ENCODE assay signal across 7 cellular contexts in the genomic region with DNA sequence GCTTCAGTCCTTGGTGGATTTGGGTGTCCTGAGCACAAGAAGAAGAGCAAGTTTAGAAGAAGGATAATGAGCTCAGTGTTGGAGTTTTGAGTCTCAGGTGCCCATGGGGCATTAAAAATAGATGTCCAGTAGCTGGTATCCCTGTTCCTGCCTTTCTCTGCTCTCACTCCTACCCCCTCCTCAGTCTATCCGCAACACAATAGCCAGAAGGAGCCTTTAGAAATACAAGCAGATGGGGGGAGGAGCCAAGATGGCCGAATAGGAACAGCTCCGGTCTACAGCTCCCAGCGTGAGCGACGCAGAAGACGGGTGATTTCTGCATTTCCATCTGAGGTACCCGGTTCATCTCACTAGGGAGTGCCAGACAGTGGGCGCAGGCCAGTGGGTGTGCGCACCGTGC.
DNase-seq lines count a peak whose midpoint lies in the region; ATAC-seq, FAIRE-seq and TF ChIP-seq lines count a peak whose summit lies in the region.
"Not testable (repeated sequence)": the region's sequence is repeated elsewhere in the genome, so short reads cannot be mapped to it uniquely, and the experiment has no call there.

No MANE protein-coding gene starts in this region.

- H3K79me1 ChIP-seq in H9 (ENCODE audit: insufficient read depth, low read depth, low read length, poor library complexity, severe bottlenecking); H1 (ENCODE audit: low read depth, low read length): not testable (repeated sequence)
- H3K79me1 ChIP-seq in trophoblast cell (ENCODE audit: low read length): peaks cover 22% of the 10 kb centered on the region

- intact Hi-C loops in Caco-2 (cut with micrococcal nuclease; ENCODE audit: unreplicated experiment): loop anchor here (10.0 kb wide), 1 partner anchor 628 kb away; no protein-coding TSS in a partner anchor

- H3K27ac ChIP-seq in H9 (ENCODE audit: insufficient read length, low read depth, low read length); H1 (ENCODE audit: low read depth, low read length); trophoblast cell (ENCODE audit: low read depth, low read length): not testable (repeated sequence)
- H3K27ac ChIP-seq in foreskin keratinocyte: peak overlapping the region; percentile 46

- not testable (repeated sequence) for H4K12ac ChIP-seq in trophoblast cell (ENCODE audit: low read depth, low read length)

- peak overlapping the region; percentile 42 for H3K4me3 Mint-ChIP-seq in Caco-2 (ENCODE audit: unreplicated experiment)
- H3K4me3 Mint-ChIP-seq in H9: peak overlapping the region in 1 of 2 experiments; percentile 23; a peak in 1 of 5 replicates

- H4K8ac ChIP-seq in H9 (replicated peaks; ENCODE audit: insufficient read length, low read depth, low read length); H1 (ENCODE audit: extremely low read depth, insufficient read depth, low read length); trophoblast cell (ENCODE audit: low read depth, low read length): not testable (repeated sequence)

- H3K18ac ChIP-seq in H9 (ENCODE audit: insufficient read length, low read depth, low read length); H1 (ENCODE audit: extremely low read depth, low read length); trophoblast cell (ENCODE audit: low read length): not testable (repeated sequence)

- POLR2A ChIA-PET in Caco-2 (lab: Charles Lee): not testable (repeated sequence)
- POLR2A ChIA-PET in H1 (lab: Charles Lee; ENCODE audit: partially characterized antibody): interaction anchor here (1.1 kb wide), 1 partner anchor 130 kb away, joined by 3 read pairs; no protein-coding TSS in a partner anchor

- not testable (repeated sequence) for H3K14ac ChIP-seq in H9 (ENCODE audit: insufficient read depth, low read length); H1 (ENCODE audit: insufficient read length)
- peak overlapping the region; percentile 57 for H3K14ac ChIP-seq in trophoblast cell (ENCODE audit: low read length)

- H3K4me2 ChIP-seq in H9 (ENCODE audit: insufficient read depth, insufficient read length, low read length); H1 (ENCODE audit: insufficient read depth in 1 of 2, low read depth in 2 of 2, low read length in 2 of 2); trophoblast cell (ENCODE audit: low read length): not testable (repeated sequence)

- not testable (repeated sequence) for H4K20me1 ChIP-seq in H9 (ENCODE audit: control insufficient read depth, insufficient read depth, insufficient read length); H1 (replicated peaks in 1 of 2; ENCODE audit: control insufficient read depth in 1 of 2, insufficient read depth in 2 of 2, low read length in 2 of 2)

- H3K27ac Mint-ChIP-seq in Caco-2 (ENCODE audit: unreplicated experiment) (peak overlapping the region; percentile 95), H9 (peak overlapping the region in 1 of 3 experiments; percentile 22; a peak in 1 of 7 replicates)

- H2BK20ac ChIP-seq in H9 (ENCODE audit: low read depth, low read length, poor library complexity, severe bottlenecking); H1 (ENCODE audit: low read length): not testable (repeated sequence)

- H3K36me3 ChIP-seq in Caco-2 (ENCODE audit: control insufficient read depth, insufficient read depth, low read length); H1 (ENCODE audit: control insufficient read depth in 2 of 4, insufficient read depth in 4 of 4, low read length in 3 of 4); trophoblast cell (ENCODE audit: control insufficient read depth in 1 of 2, insufficient read depth in 2 of 2, low read length in 2 of 2): not testable (repeated sequence)

- H3K9me3 ChIP-seq in Caco-2 (peaks cover 18% of the 10 kb centered on the region), H1 (ENCODE audit: insufficient read depth in 2 of 2, low read depth in 1 of 2, low read length in 1 of 2) (peaks cover 6 to 11% of the 10 kb centered on the region in 2 experiments)
- H3K9me3 ChIP-seq in H9 (ENCODE audit: control insufficient read depth, low read depth, low read length); trophoblast cell (ENCODE audit: insufficient read depth, low read depth, low read length): not testable (repeated sequence)

- not testable (repeated sequence) for H3K56ac ChIP-seq in H9 (ENCODE audit: insufficient read length, low read depth, low read length); H1 (replicated peaks; ENCODE audit: insufficient read length, low read depth, low read length)

- not testable (repeated sequence) for FAIRE-seq in H1 (lab: Jason Lieb, UNC)

- H3K9me3 Mint-ChIP-seq in Caco-2 (ENCODE audit: unreplicated experiment) (peaks cover 35% of the 10 kb centered on the region), H9 (peaks cover 14 to 27% of the 10 kb centered on the region in 2 experiments)

- not testable (repeated sequence) for H3K4me3 ChIP-seq in Caco-2 (ENCODE audit: low read depth, low read length); trophoblast cell (ENCODE audit: low read depth, low read length)
- peak overlapping the region in 1 of 4 experiments; percentile 37; a peak in 1 of 8 replicates for H3K4me3 ChIP-seq in H1 (ENCODE audit: extremely low read depth in 1 of 4, insufficient read depth in 2 of 4, low read depth in 3 of 4, low read length in 4 of 4)

- peaks cover 29% of the 10 kb centered on the region for H3K4me1 ChIP-seq in Caco-2
- H3K4me1 ChIP-seq in H9 (ENCODE audit: insufficient read depth, low read length); H1 (replicated peaks in 1 of 4; ENCODE audit: control insufficient read depth in 3 of 4, insufficient read depth in 4 of 4, low read length in 3 of 4); trophoblast cell (ENCODE audit: control insufficient read depth in 1 of 2, insufficient read depth in 2 of 2, low read length in 2 of 2): not testable (repeated sequence)
- H3K4me1 ChIP-seq in foreskin keratinocyte: peaks cover 16% of the 10 kb centered on the region

- not testable (repeated sequence) for ATAC-seq in foreskin keratinocyte

- not testable (repeated sequence) for H2BK15ac ChIP-seq in H9 (ENCODE audit: low read depth, low read length); H1 (ENCODE audit: low read length)

- H2BK120ac ChIP-seq in H9 (ENCODE audit: low read depth, low read length, poor library complexity, severe bottlenecking): not testable (repeated sequence)
- peak overlapping the region; percentile 52 for H2BK120ac ChIP-seq in H1 (replicated peaks; ENCODE audit: low read depth, low read length)
- peak overlapping the region; percentile 63 for H2BK120ac ChIP-seq in trophoblast cell (ENCODE audit: insufficient read depth, low read length, poor library complexity)

- not testable (repeated sequence) for DNase-seq in Caco-2; H1 (ENCODE audit: low read depth in 1 of 2, low spot score in 2 of 2); foreskin keratinocyte; trophoblast cell
- DNase-seq in H9 (peak; percentile 46), NCI-H748 treated with DMSO at 0.1 percent for 48 hours (lab: John Stamatoyannopoulos, UW) (peak; percentile 24), iPS-NIHi11 (ENCODE audit: low spot score) (peak; percentile 38)

- H4K5ac ChIP-seq in H9 (ENCODE audit: insufficient read length, low read depth, low read length); H1 (ENCODE audit: insufficient read length, low read depth, low read length): not testable (repeated sequence)

- H3K79me2 ChIP-seq in H9 (ENCODE audit: insufficient read depth, low read length); H1 (ENCODE audit: control insufficient read depth in 1 of 2, insufficient read depth in 2 of 2, low read length in 2 of 2); trophoblast cell (ENCODE audit: control insufficient read depth, insufficient read depth, low read length, poor library complexity): not testable (repeated sequence)

- BruUV-seq in Caco-2 (replicated peaks; lab: Mats Ljungman, UMichigan): not testable (repeated sequence)

- no CpG with 5 or more reads among the region's 11 CpGs for WGBS in H9 (ENCODE audit: extremely low coverage, insufficient read length, low lambda C conversion rate)
- 36% methylated on average over 5 of the region's 11 CpGs; no CpG with 5 or more reads in 1 of the 2 experiments for WGBS in H1 (ENCODE audit: extremely low coverage in 1 of 2, insufficient coverage in 1 of 2, insufficient read length in 1 of 2, insufficient replicate concordance in 2 of 2, low coverage in 1 of 2, low lambda C conversion rate in 2 of 2, missing lambda C conversion rate in 1 of 2), 2 experiments
- WGBS in trophoblast cell (ENCODE audit: extremely low coverage, insufficient coverage, insufficient read length): no CpG with 5 or more reads among the region's 11 CpGs

- peaks cover 38% of the 10 kb centered on the region for H3K36me3 Mint-ChIP-seq in Caco-2 (ENCODE audit: insufficient read depth, unreplicated experiment)
- peaks cover 10 to 30% (median 22%) of the 10 kb centered on the region in 3 experiments for H3K36me3 Mint-ChIP-seq in H9 (ENCODE audit: insufficient read depth in 1 of 3, low read depth in 3 of 3)

- H3K4me1 Mint-ChIP-seq in Caco-2 (ENCODE audit: low read depth, unreplicated experiment) (peaks cover 34% of the 10 kb centered on the region), H9 (peaks cover 12 to 16% of the 10 kb centered on the region in 2 experiments)

- H2AK5ac ChIP-seq in H9 (ENCODE audit: insufficient read length, low read length); H1 (ENCODE audit: low read depth, low read length): not testable (repeated sequence)
- H2AK5ac ChIP-seq in trophoblast cell (ENCODE audit: low read length): peak overlapping the region; percentile 22

- H3T11ph ChIP-seq in H9 (ENCODE audit: low read length): not testable (repeated sequence)

- TF ChIP-seq CTCF in Caco-2 (IDR thresholded peaks at IDR 0.05; ENCODE audit: insufficient read depth in 1 of 2, low read depth in 1 of 2, low read length in 1 of 2, severe bottlenecking in 1 of 2, unreplicated experiment in 1 of 2); H9 (conservative IDR thresholded peaks at IDR 0.05); H1 (IDR thresholded peaks at IDR 0.05; ENCODE audit: control extremely low read depth in 1 of 3, insufficient read depth in 1 of 3, low read depth in 1 of 3, low read length in 3 of 3); foreskin keratinocyte (conservative IDR thresholded peaks at IDR 0.05): not testable (repeated sequence)

- not testable (repeated sequence) for H4K91ac ChIP-seq in H9 (ENCODE audit: insufficient read length, low read depth, low read length)
- H4K91ac ChIP-seq in H1 (replicated peaks; ENCODE audit: insufficient read length, low read length): peak overlapping the region; percentile 22
- H4K91ac ChIP-seq in trophoblast cell (ENCODE audit: low read depth, low read length): peak overlapping the region; percentile 63

- H3K9ac ChIP-seq in H9 (ENCODE audit: extremely low read depth, insufficient read length, low read length); H1 (replicated peaks in 1 of 4; ENCODE audit: extremely low read depth in 1 of 4, low read depth in 3 of 4, low read length in 3 of 4); trophoblast cell (ENCODE audit: low read length): not testable (repeated sequence)

- not testable (repeated sequence) for H2AFZ ChIP-seq in H9 (ENCODE audit: low read length); H1 (ENCODE audit: low read length); trophoblast cell (ENCODE audit: insufficient read depth, low read length, poor library complexity)

- not testable (repeated sequence) for H3K27me3 ChIP-seq in Caco-2 (replicated peaks; ENCODE audit: control insufficient read depth, insufficient read depth, low read length); H9 (ENCODE audit: insufficient read depth, low read length); H1 (replicated peaks in 1 of 4; ENCODE audit: control insufficient read depth in 3 of 4, extremely low read depth in 1 of 4, insufficient read depth in 3 of 4, low read length in 3 of 4); foreskin keratinocyte; trophoblast cell (ENCODE audit: insufficient read depth, low read length)

- CTCF ChIA-PET in Caco-2 (lab: Charles Lee) (interaction anchor here (0.6 kb wide), 1 partner anchor 23 kb away, joined by 3 read pairs; no protein-coding TSS in a partner anchor), H1 (lab: Charles Lee; ENCODE audit: partially characterized antibody) (interaction anchor here (0.9 to 1.3 kb wide), 3 partner anchors 24 to 522 kb away, joined by 4 read pairs; no protein-coding TSS in a partner anchor)

- H2BK12ac ChIP-seq in H9 (ENCODE audit: insufficient read length, low read depth, low read length); H1 (ENCODE audit: low read depth, low read length): not testable (repeated sequence)
- peak overlapping the region; percentile 95 for H2BK12ac ChIP-seq in trophoblast cell (ENCODE audit: low read length)

- not testable (repeated sequence) for H3K23me2 ChIP-seq in H9 (ENCODE audit: insufficient read length, low read depth, low read length, poor library complexity, severe bottlenecking); H1 (ENCODE audit: low read depth, low read length)

- H3K23ac ChIP-seq in H9 (ENCODE audit: insufficient read length, low read depth, low read length); H1 (ENCODE audit: insufficient read length); trophoblast cell (ENCODE audit: low read length): not testable (repeated sequence)

- TF ChIP-seq RAD21 in H1 (IDR thresholded peaks at IDR 0.05 in 1 of 2, conservative IDR thresholded peaks at IDR 0.05 in 1 of 2; ENCODE audit: low read depth in 2 of 2, low read length in 2 of 2): not testable (repeated sequence)

- not testable (repeated sequence) for H3K4ac ChIP-seq in H9 (ENCODE audit: low read depth, low read length); H1 (replicated peaks; ENCODE audit: insufficient read length, low read depth, low read length); trophoblast cell (ENCODE audit: low read depth, low read length)

- H3K27me3 Mint-ChIP-seq in Caco-2 (ENCODE audit: insufficient read depth, unreplicated experiment): not testable (repeated sequence)
- H3K27me3 Mint-ChIP-seq in H9 (ENCODE audit: low read depth): peaks cover 13% of the 10 kb centered on the region

- TF ChIP-seq POLR2A in H1 (IDR thresholded peaks at IDR 0.05; ENCODE audit: control extremely low read depth in 1 of 2, low read depth in 2 of 2, low read length in 2 of 2): not testable (repeated sequence)

- not testable (repeated sequence) for TF ChIP-seq EP300 in H1 (IDR thresholded peaks at IDR 0.05; ENCODE audit: borderline replicate concordance in 1 of 2, low read depth in 2 of 2, low read length in 2 of 2)

- H2BK5ac ChIP-seq in H9 (ENCODE audit: insufficient read length, low read length); H1 (ENCODE audit: low read depth, low read length): not testable (repeated sequence)
- peak overlapping the region; percentile 46 for H2BK5ac ChIP-seq in trophoblast cell (ENCODE audit: low read depth, low read length, poor library complexity)
